ENCODE assay signal across 27 cellular contexts in the genomic region with DNA sequence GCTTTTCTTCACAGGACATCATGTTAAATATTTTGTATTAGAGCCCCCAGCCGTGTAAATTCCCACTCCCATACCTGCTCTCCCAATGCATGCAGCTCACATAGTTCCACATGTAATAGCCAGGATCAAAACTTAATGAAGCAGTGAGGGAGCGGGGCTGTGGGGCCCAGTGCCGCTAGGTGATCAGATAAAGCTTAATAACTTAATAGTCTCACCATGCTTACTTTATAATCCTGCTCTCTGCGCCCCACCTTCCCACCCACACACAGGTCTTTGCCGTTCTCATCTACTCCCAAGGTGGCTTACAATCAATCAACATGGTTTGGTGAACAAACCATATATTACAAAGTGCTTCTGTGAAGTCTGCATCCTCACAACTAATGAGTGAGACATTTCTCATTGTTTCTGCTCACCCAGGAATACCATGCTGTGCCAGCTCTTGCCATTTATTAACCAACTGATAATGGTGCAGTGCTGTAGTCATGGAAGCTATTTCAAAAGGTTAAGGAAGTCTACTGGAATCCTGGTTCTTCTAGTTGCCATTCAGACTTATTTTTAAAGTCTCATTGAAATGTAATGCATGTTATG.
DNase-seq lines count a peak whose midpoint lies in the region; ATAC-seq, FAIRE-seq and TF ChIP-seq lines count a peak whose summit lies in the region.
"Had no signal": no experiment of that assay in that cellular context is flagged by ENCODE, and none has a peak within 500 bp of the region (broad histone marks: within the 10 kb centered on the region; RNA-seq: fewer than 3 reads in every experiment).

No MANE protein-coding gene starts in this region.

- in situ Hi-C loops in Caki2 (cut with HindIII; ENCODE audit: low pct_unique_long_range_greater_than_20kb, low sequenced_read_pairs), result no loop called here

- TF ChIP-seq CTCF in kidney epithelial cell (IDR thresholded peaks at IDR 0.05; ENCODE audit: insufficient read depth, low read length, poor library complexity, severe bottlenecking) (no peak), pancreas (IDR thresholded peaks at IDR 0.05) (no peak)

- H3K4me3 ChIP-seq in kidney epithelial cell (ENCODE audit: low read depth, low read length) (no peak overlapping the region), pancreas (no peak overlapping the region)
- H3K4me3 ChIP-seq: BLaER1 treated with 17β-estradiol and CSF1 and Interleukin-3, amounts not matched to agents 10 nM and 100 nM; psoas muscle; tibial artery had no signal

- H3K27me3 ChIP-seq in kidney epithelial cell (ENCODE audit: control insufficient read depth, insufficient read depth, low read length) (no peaks in the 10 kb centered on the region), pancreas (no peaks in the 10 kb centered on the region)
- H3K27me3 ChIP-seq: BLaER1 treated with 17β-estradiol and CSF1 and Interleukin-3, amounts not matched to agents 10 nM and 100 nM; neutrophil; tibial artery had no signal

- DNase-seq in Caki2 (ENCODE audit: low read depth), result peak; percentile 90
- peak; percentile 75 for DNase-seq in RCC 7860 (ENCODE audit: low spot score)
- DNase-seq in kidney epithelial cell (ENCODE audit: low read depth), result peak; percentile 94
- DNase-seq in pancreas, result peak in 3 of 6 donors; percentile 40 to 61 (median 48)
- no peak for DNase-seq in NCI-H345 (lab: John Stamatoyannopoulos, UW)
- no peak for DNase-seq in foreskin melanocyte
- DNase-seq in stimulated activated CD4-positive, alpha-beta T cell treated with anti-CD3 and anti-CD28 coated beads, Interleukin-4, amount 100 ng/mL, for 1 hour, result no peak
- DNase-seq: activated CD4-positive, alpha-beta T cell treated with anti-CD3 and anti-CD28 coated beads, Interleukin-2, amount 10 ng/mL, durations not matched to agents 24 days and 14 days; activated naive CD4-positive, alpha-beta T cell; activated T-cell treated with anti-CD3 and anti-CD28 coated beads, Interleukin-2, amount 50 U/mL, for 48 hours; COR-L47; DMS79; GF-D8; glutamatergic neuron; NCI-H1436; NCI-H2107; NCI-H446 treated with DMSO at 0.1 percent for 48 hours; NK-92 treated with Interleukin-12 subunit alpha and Interleukin-12 subunit beta, amount 100 ng/mL, for 24 hours; psoas muscle; SHP77; stimulated activated naive CD8-positive, alpha-beta T cell treated with anti-CD3 and anti-CD28 coated beads, Interleukin-15, amount 100 ng/mL, for 72 hours; tibial artery had no signal

- WGBS in pancreas, 2 donors, result 25 to 34% methylated on average over 4 to 5 of the region's 5 CpGs

- FAIRE-seq in RCC 7860 (lab: Jason Lieb, UNC) (peak; percentile 92), pancreas (lab: Jason Lieb, UNC) (no peak)
- FAIRE-seq: keratinocyte had no signal

- no peaks in the 10 kb centered on the region for H3K9me3 ChIP-seq in pancreas
- H3K9me3 ChIP-seq: BLaER1 treated with 17β-estradiol and CSF1 and Interleukin-3, amounts not matched to agents 10 nM and 100 nM; neutrophil; psoas muscle; tibial artery had no signal

- peaks cover 0 to 19% (median 5%) of the 10 kb centered on the region in 3 donors for H3K4me1 ChIP-seq in pancreas
- H3K4me1 ChIP-seq: BLaER1 treated with 17β-estradiol and CSF1 and Interleukin-3, amounts not matched to agents 10 nM and 100 nM; psoas muscle; tibial artery had no signal

- H3K36me3 ChIP-seq in kidney epithelial cell (ENCODE audit: control insufficient read depth, insufficient read depth, low read length), result peaks cover 2% of the 10 kb centered on the region
- H3K36me3 ChIP-seq in pancreas, result no peaks in the 10 kb centered on the region
- H3K36me3 ChIP-seq: BLaER1 treated with 17β-estradiol and CSF1 and Interleukin-3, amounts not matched to agents 10 nM and 100 nM; neutrophil had no signal

- H3K27ac ChIP-seq in pancreas, result peak overlapping the region in 2 of 4 donors; percentile 37 to 41
- H3K27ac ChIP-seq: BLaER1 treated with 17β-estradiol and CSF1 and Interleukin-3, amounts not matched to agents 10 nM and 100 nM; neutrophil; psoas muscle; tibial artery had no signal

- ATAC-seq in pancreas (peak; percentile 92 to 96 (median 94)), GM18498 (IDR thresholded peaks at IDR 0.05; ENCODE audit: unreplicated experiment) (no peak)
- ATAC-seq: HCT116; psoas muscle; stimulated activated naive CD8-positive, alpha-beta T cell treated with anti-CD3 and anti-CD28 coated beads, Interleukin-15, amount 100 ng/mL, for 72 hours had no signal

- intact Hi-C loops in pancreas (cut with DNase I), result loop anchor here in 1 of 3 donors (10.0 kb wide), 1 partner anchor 262 kb away; no protein-coding TSS in a partner anchor

Comparison
In these comparisons a context has a peak if more than half of its experiments do, and no peak if none do; other contexts are left out.
1. DNase-seq: peak in Caki2 (single experiment), RCC 7860 (single experiment) and kidney epithelial cell (single experiment); none in NCI-H345 (single experiment), foreskin melanocyte (single experiment) and stimulated activated CD4-positive, alpha-beta T cell treated with anti-CD3 and anti-CD28 coated beads, Interleukin-4, amount 100 ng/mL, for 1 hour (single experiment).